ENCODE assay signal across 1 cellular context in genomic region chrX:16719334-16720084, GRCh38.
TF ChIP-seq lines count a peak whose summit lies in the region.

A gene with protein sequence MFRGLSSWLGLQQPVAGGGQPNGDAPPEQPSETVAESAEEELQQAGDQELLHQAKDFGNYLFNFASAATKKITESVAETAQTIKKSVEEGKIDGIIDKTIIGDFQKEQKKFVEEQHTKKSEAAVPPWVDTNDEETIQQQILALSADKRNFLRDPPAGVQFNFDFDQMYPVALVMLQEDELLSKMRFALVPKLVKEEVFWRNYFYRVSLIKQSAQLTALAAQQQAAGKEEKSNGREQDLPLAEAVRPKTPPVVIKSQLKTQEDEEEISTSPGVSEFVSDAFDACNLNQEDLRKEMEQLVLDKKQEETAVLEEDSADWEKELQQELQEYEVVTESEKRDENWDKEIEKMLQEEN (plus strand): TSS chrX:16719612. CDS start chrX:16719725, 113 bp downstream.

TF ChIP-seq in HepG2, 621 proteins besides CTCF, POLR2A, EP300 and RAD21 (continued from another document and continues in another):
- TF ChIP-seq, protein P1, sequence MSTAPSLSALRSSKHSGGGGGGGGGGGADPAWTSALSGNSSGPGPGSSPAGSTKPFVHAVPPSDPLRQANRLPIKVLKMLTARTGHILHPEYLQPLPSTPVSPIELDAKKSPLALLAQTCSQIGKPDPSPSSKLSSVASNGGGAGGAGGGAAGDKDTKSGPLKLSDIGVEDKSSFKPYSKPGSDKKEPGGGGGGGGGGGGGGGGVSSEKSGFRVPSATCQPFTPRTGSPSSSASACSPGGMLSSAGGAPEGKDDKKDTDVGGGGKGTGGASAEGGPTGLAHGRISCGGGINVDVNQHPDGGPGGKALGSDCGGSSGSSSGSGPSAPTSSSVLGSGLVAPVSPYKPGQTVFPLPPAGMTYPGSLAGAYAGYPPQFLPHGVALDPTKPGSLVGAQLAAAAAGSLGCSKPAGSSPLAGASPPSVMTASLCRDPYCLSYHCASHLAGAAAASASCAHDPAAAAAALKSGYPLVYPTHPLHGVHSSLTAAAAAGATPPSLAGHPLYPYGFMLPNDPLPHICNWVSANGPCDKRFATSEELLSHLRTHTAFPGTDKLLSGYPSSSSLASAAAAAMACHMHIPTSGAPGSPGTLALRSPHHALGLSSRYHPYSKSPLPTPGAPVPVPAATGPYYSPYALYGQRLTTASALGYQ (CRISPR knock-in tag; IDR thresholded peaks at IDR 0.05): no peak
- TF ChIP-seq ZNF350 (CRISPR knock-in tag; IDR thresholded peaks at IDR 0.05; ENCODE audit: borderline replicate concordance, low read depth): peak; percentile 55; the same call in 1 of the 2 replicates
- no peak for TF ChIP-seq MATR3 (CRISPR knock-in tag; IDR thresholded peaks at IDR 0.05)
- peak; percentile 88 for TF ChIP-seq DRAP1 (CRISPR knock-in tag; IDR thresholded peaks at IDR 0.05)
- TF ChIP-seq, protein P2, sequence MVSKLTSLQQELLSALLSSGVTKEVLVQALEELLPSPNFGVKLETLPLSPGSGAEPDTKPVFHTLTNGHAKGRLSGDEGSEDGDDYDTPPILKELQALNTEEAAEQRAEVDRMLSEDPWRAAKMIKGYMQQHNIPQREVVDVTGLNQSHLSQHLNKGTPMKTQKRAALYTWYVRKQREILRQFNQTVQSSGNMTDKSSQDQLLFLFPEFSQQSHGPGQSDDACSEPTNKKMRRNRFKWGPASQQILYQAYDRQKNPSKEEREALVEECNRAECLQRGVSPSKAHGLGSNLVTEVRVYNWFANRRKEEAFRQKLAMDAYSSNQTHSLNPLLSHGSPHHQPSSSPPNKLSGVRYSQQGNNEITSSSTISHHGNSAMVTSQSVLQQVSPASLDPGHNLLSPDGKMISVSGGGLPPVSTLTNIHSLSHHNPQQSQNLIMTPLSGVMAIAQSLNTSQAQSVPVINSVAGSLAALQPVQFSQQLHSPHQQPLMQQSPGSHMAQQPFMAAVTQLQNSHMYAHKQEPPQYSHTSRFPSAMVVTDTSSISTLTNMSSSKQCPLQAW (CRISPR knock-in tag; IDR thresholded peaks at IDR 0.05): peak; percentile 79
- TF ChIP-seq ZNF672 (CRISPR knock-in tag; IDR thresholded peaks at IDR 0.05): no peak
- no peak for TF ChIP-seq GLMP (CRISPR knock-in tag; IDR thresholded peaks at IDR 0.05; ENCODE audit: borderline replicate concordance)
- no peak for TF ChIP-seq ZNF775 (CRISPR knock-in tag; IDR thresholded peaks at IDR 0.05; ENCODE audit: borderline replicate concordance)
- peak; percentile 43; the same call in 1 of the 2 replicates for TF ChIP-seq ZIK1 (CRISPR knock-in tag; IDR thresholded peaks at IDR 0.05; ENCODE audit: borderline replicate concordance, low read depth)
- TF ChIP-seq, protein P3, sequence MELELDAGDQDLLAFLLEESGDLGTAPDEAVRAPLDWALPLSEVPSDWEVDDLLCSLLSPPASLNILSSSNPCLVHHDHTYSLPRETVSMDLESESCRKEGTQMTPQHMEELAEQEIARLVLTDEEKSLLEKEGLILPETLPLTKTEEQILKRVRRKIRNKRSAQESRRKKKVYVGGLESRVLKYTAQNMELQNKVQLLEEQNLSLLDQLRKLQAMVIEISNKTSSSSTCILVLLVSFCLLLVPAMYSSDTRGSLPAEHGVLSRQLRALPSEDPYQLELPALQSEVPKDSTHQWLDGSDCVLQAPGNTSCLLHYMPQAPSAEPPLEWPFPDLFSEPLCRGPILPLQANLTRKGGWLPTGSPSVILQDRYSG (CRISPR knock-in tag; IDR thresholded peaks at IDR 0.05): no peak
- no peak for TF ChIP-seq NFE2L1 (CRISPR knock-in tag; IDR thresholded peaks at IDR 0.05; ENCODE audit: borderline replicate concordance)
- TF ChIP-seq, protein P4, sequence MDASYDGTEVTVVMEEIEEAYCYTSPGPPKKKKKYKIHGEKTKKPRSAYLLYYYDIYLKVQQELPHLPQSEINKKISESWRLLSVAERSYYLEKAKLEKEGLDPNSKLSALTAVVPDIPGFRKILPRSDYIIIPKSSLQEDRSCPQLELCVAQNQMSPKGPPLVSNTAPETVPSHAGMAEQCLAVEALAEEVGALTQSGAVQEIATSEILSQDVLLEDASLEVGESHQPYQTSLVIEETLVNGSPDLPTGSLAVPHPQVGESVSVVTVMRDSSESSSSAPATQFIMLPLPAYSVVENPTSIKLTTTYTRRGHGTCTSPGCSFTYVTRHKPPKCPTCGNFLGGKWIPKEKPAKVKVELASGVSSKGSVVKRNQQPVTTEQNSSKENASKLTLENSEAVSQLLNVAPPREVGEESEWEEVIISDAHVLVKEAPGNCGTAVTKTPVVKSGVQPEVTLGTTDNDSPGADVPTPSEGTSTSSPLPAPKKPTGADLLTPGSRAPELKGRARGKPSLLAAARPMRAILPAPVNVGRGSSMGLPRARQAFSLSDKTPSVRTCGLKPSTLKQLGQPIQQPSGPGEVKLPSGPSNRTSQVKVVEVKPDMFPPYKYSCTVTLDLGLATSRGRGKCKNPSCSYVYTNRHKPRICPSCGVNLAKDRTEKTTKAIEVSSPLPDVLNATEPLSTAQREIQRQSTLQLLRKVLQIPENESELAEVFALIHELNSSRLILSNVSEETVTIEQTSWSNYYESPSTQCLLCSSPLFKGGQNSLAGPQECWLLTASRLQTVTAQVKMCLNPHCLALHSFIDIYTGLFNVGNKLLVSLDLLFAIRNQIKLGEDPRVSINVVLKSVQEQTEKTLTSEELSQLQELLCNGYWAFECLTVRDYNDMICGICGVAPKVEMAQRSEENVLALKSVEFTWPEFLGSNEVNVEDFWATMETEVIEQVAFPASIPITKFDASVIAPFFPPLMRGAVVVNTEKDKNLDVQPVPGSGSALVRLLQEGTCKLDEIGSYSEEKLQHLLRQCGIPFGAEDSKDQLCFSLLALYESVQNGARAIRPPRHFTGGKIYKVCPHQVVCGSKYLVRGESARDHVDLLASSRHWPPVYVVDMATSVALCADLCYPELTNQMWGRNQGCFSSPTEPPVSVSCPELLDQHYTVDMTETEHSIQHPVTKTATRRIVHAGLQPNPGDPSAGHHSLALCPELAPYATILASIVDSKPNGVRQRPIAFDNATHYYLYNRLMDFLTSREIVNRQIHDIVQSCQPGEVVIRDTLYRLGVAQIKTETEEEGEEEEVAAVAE (CRISPR knock-in tag; IDR thresholded peaks at IDR 0.05; ENCODE audit: borderline replicate concordance): no peak
- TF ChIP-seq POLR2G (IDR thresholded peaks at IDR 0.05; ENCODE audit: low read depth, low read length): peak; percentile 84
- no peak for TF ChIP-seq KLF9 (CRISPR knock-in tag; IDR thresholded peaks at IDR 0.05; ENCODE audit: low read depth)
- TF ChIP-seq NFYC (CRISPR knock-in tag; IDR thresholded peaks at IDR 0.05): peak; percentile 41
- no peak for TF ChIP-seq ZNF530 (CRISPR knock-in tag; IDR thresholded peaks at IDR 0.05; ENCODE audit: low read depth)
- no peak for TF ChIP-seq ZNF562 (CRISPR knock-in tag; IDR thresholded peaks at IDR 0.05; ENCODE audit: borderline replicate concordance)
- 0 out of 2 replicates have a peak, but pooled peaks have one; percentile 47 for TF ChIP-seq ZNF670 (CRISPR knock-in tag; IDR thresholded peaks at IDR 0.05; ENCODE audit: borderline replicate concordance)
- no peak for TF ChIP-seq NFRKB (IDR thresholded peaks at IDR 0.05)
- TF ChIP-seq, protein P5, sequence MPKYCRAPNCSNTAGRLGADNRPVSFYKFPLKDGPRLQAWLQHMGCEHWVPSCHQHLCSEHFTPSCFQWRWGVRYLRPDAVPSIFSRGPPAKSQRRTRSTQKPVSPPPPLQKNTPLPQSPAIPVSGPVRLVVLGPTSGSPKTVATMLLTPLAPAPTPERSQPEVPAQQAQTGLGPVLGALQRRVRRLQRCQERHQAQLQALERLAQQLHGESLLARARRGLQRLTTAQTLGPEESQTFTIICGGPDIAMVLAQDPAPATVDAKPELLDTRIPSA (CRISPR knock-in tag; IDR thresholded peaks at IDR 0.05; ENCODE audit: borderline replicate concordance): no peak
- TF ChIP-seq, protein P6, sequence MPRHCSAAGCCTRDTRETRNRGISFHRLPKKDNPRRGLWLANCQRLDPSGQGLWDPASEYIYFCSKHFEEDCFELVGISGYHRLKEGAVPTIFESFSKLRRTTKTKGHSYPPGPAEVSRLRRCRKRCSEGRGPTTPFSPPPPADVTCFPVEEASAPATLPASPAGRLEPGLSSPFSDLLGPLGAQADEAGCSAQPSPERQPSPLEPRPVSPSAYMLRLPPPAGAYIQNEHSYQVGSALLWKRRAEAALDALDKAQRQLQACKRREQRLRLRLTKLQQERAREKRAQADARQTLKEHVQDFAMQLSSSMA (CRISPR knock-in tag; IDR thresholded peaks at IDR 0.05): no peak
- TF ChIP-seq IKZF4 (CRISPR knock-in tag; IDR thresholded peaks at IDR 0.05; ENCODE audit: borderline replicate concordance, low read depth, not compliant biosample characterization): no peak
- no peak for TF ChIP-seq ZBTB42 (CRISPR knock-in tag; IDR thresholded peaks at IDR 0.05)
- TF ChIP-seq, protein P7, sequence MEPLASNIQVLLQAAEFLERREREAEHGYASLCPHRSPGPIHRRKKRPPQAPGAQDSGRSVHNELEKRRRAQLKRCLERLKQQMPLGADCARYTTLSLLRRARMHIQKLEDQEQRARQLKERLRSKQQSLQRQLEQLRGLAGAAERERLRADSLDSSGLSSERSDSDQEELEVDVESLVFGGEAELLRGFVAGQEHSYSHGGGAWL (CRISPR knock-in tag; IDR thresholded peaks at IDR 0.05): no peak
- no peak for TF ChIP-seq ZNF660 (CRISPR knock-in tag; IDR thresholded peaks at IDR 0.05; ENCODE audit: borderline replicate concordance, low read depth)
- TF ChIP-seq, protein P8, sequence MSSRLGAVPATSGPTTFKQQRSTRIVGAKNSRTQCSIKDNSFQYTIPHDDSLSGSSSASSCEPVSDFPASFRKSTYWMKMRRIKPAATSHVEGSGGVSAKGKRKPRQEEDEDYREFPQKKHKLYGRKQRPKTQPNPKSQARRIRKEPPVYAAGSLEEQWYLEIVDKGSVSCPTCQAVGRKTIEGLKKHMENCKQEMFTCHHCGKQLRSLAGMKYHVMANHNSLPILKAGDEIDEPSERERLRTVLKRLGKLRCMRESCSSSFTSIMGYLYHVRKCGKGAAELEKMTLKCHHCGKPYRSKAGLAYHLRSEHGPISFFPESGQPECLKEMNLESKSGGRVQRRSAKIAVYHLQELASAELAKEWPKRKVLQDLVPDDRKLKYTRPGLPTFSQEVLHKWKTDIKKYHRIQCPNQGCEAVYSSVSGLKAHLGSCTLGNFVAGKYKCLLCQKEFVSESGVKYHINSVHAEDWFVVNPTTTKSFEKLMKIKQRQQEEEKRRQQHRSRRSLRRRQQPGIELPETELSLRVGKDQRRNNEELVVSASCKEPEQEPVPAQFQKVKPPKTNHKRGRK (CRISPR knock-in tag; IDR thresholded peaks at IDR 0.05): no peak
- TF ChIP-seq, protein P9, sequence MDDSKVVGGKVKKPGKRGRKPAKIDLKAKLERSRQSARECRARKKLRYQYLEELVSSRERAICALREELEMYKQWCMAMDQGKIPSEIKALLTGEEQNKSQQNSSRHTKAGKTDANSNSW (CRISPR knock-in tag; IDR thresholded peaks at IDR 0.05; ENCODE audit: borderline replicate concordance): no peak
- TF ChIP-seq NONO (IDR thresholded peaks at IDR 0.05): no peak
- TF ChIP-seq NONO (CRISPR knock-in tag; conservative IDR thresholded peaks at IDR 0.05): 0 out of 2 replicates have a peak, but pooled peaks have one; percentile 24
- no peak; the same call in 1 of the 2 replicates for TF ChIP-seq HMG20A (CRISPR knock-in tag; IDR thresholded peaks at IDR 0.05; ENCODE audit: borderline replicate concordance)
- TF ChIP-seq ZBTB25 (CRISPR knock-in tag; IDR thresholded peaks at IDR 0.05): no peak
- peak; percentile 59 for TF ChIP-seq SOX5 (CRISPR knock-in tag; IDR thresholded peaks at IDR 0.05; ENCODE audit: borderline replicate concordance)
- TF ChIP-seq HOXA3 (CRISPR knock-in tag; IDR thresholded peaks at IDR 0.05): peak; percentile 98
- no peak for TF ChIP-seq GTF3A (CRISPR knock-in tag; conservative IDR thresholded peaks at IDR 0.05)
- peak; percentile 51 for TF ChIP-seq ASH2L (IDR thresholded peaks at IDR 0.05; ENCODE audit: insufficient read length, low read depth, low read length)
- no peak for TF ChIP-seq ZNF850 (CRISPR knock-in tag; conservative IDR thresholded peaks at IDR 0.05)
- no peak for TF ChIP-seq HNRNPH1 (optimal IDR thresholded peaks at IDR 0.05; ENCODE audit: low read depth, low read length)
- peak; percentile 83 for TF ChIP-seq SAP130 (CRISPR knock-in tag; IDR thresholded peaks at IDR 0.05; ENCODE audit: low read depth)
- no peak for TF ChIP-seq PHF5A (CRISPR knock-in tag; IDR thresholded peaks at IDR 0.05; ENCODE audit: low read depth, unreplicated experiment)
- TF ChIP-seq GMEB1 (CRISPR knock-in tag; IDR thresholded peaks at IDR 0.05; ENCODE audit: borderline replicate concordance): peak; percentile 87
- TF ChIP-seq GABPA (IDR thresholded peaks at IDR 0.05; ENCODE audit: low read depth, low read length): peak; percentile 79
- peak; percentile 94 for TF ChIP-seq GABPA (CRISPR knock-in tag; IDR thresholded peaks at IDR 0.05; ENCODE audit: low read depth)
- TF ChIP-seq RBM39 (IDR thresholded peaks at IDR 0.05; ENCODE audit: low read depth, low read length, poor library complexity, severe bottlenecking): peak; percentile 46
- no peak for TF ChIP-seq PLRG1 (conservative IDR thresholded peaks at IDR 0.05)
